In genomic region chr10:67282871-67283270, GRCh38 we compare ENCODE assay signal across 29 cellular contexts.
"Had no signal": no experiment of that assay in that cellular context is flagged by ENCODE, and none has a peak within 500 bp of the region (broad histone marks: within the 10 kb centered on the region; RNA-seq: fewer than 3 reads in every experiment).

No MANE protein-coding gene starts in this region.

- DNase-seq: activated CD4-positive, alpha-beta memory T cell treated with anti-CD3 and anti-CD28 coated beads, Interleukin-2, amount 10 ng/mL, durations not matched to agents 7 days and 5 days; activated CD4-positive, alpha-beta T cell treated with anti-CD3 and anti-CD28 coated beads for 1 hour; activated CD4-positive, alpha-beta T cell treated with anti-CD3 and anti-CD28 coated beads for 4 hours; activated CD4-positive, alpha-beta T cell treated with anti-CD3 and anti-CD28 coated beads, Interleukin-2, amount 10 ng/mL, durations not matched to agents 7 days and 5 days; activated CD4-positive, alpha-beta T cell treated with anti-CD3 and anti-CD28 coated beads, Interleukin-2, amount 50 U/mL, for 4 hours; activated CD8-positive, alpha-beta memory T cell treated with anti-CD3 and anti-CD28 coated beads, Interleukin-2, amount 50 U/mL, for 48 hours; activated gamma-delta T cell; activated naive CD4-positive, alpha-beta T cell; activated naive CD4-positive, alpha-beta T cell treated with anti-CD3 and anti-CD28 coated beads, Interleukin-2, amount 10 ng/mL, durations not matched to agents 7 days and 5 days; activated naive CD8-positive, alpha-beta T cell treated with anti-CD3 and anti-CD28 coated beads, Interleukin-2, amount 10 ng/mL, durations not matched to agents 7 days and 5 days; activated T-cell treated with anti-CD3 and anti-CD28 coated beads for 4 hours; activated T-cell treated with anti-CD3 and anti-CD28 coated beads, Interleukin-2, amount 50 U/mL, for 24 hours; activated T-cell treated with anti-CD3 and anti-CD28 coated beads, Interleukin-2, amount 50 U/mL, for 72 hours; effector CD4-positive, alpha-beta T cell; effector memory CD8-positive, alpha-beta T cell; foreskin fibroblast; glutamatergic neuron; heart left ventricle; T-helper 2 cell had no signal

- H3K9me3 ChIP-seq: ascending aorta, breast epithelium, heart left ventricle had no signal

- H3K36me3 ChIP-seq: ascending aorta, breast epithelium, heart left ventricle had no signal

- H3K27me3 Mint-ChIP-seq: activated CD4-positive, alpha-beta memory T cell treated with anti-CD3 and anti-CD28 coated beads, Interleukin-2, amount 10 ng/mL, durations not matched to agents 7 days and 5 days; activated CD4-positive, alpha-beta T cell treated with anti-CD3 and anti-CD28 coated beads, Interleukin-2, amount 10 ng/mL, durations not matched to agents 7 days and 5 days; activated naive CD4-positive, alpha-beta T cell treated with anti-CD3 and anti-CD28 coated beads, Interleukin-2, amount 10 ng/mL, durations not matched to agents 7 days and 5 days; activated naive CD8-positive, alpha-beta T cell treated with anti-CD3 and anti-CD28 coated beads, Interleukin-2, amount 10 ng/mL, durations not matched to agents 7 days and 5 days; activated T-cell treated with anti-CD3 and anti-CD28 coated beads, Interleukin-2, amount 50 U/mL, for 24 hours; brain; central memory CD8-positive, alpha-beta T cell; dendritic cell treated with granulocyte-macrophage colony-stimulating factor and Interleukin-4, amounts not matched to agents 40 ng/mL and 50 ng/mL, for 4 days; effector memory CD8-positive, alpha-beta T cell had no signal

- H3K4me1 Mint-ChIP-seq: activated CD4-positive, alpha-beta memory T cell treated with anti-CD3 and anti-CD28 coated beads, Interleukin-2, amount 10 ng/mL, durations not matched to agents 7 days and 5 days; activated CD4-positive, alpha-beta T cell treated with anti-CD3 and anti-CD28 coated beads, Interleukin-2, amount 10 ng/mL, durations not matched to agents 7 days and 5 days; activated naive CD4-positive, alpha-beta T cell treated with anti-CD3 and anti-CD28 coated beads, Interleukin-2, amount 10 ng/mL, durations not matched to agents 7 days and 5 days; activated naive CD8-positive, alpha-beta T cell treated with anti-CD3 and anti-CD28 coated beads, Interleukin-2, amount 10 ng/mL, durations not matched to agents 7 days and 5 days; brain; central memory CD8-positive, alpha-beta T cell had no signal

- H3K4me1 ChIP-seq: ascending aorta, breast epithelium had no signal

- H3K9me3 Mint-ChIP-seq: activated CD4-positive, alpha-beta memory T cell treated with anti-CD3 and anti-CD28 coated beads, Interleukin-2, amount 10 ng/mL, durations not matched to agents 7 days and 5 days; activated CD4-positive, alpha-beta T cell treated with anti-CD3 and anti-CD28 coated beads, Interleukin-2, amount 10 ng/mL, durations not matched to agents 7 days and 5 days; activated naive CD4-positive, alpha-beta T cell treated with anti-CD3 and anti-CD28 coated beads, Interleukin-2, amount 10 ng/mL, durations not matched to agents 7 days and 5 days; activated naive CD8-positive, alpha-beta T cell treated with anti-CD3 and anti-CD28 coated beads, Interleukin-2, amount 10 ng/mL, durations not matched to agents 7 days and 5 days; dendritic cell treated with granulocyte-macrophage colony-stimulating factor and Interleukin-4, amounts not matched to agents 40 ng/mL and 50 ng/mL, for 4 days; effector memory CD8-positive, alpha-beta T cell had no signal

- H3K27me3 ChIP-seq: ascending aorta, breast epithelium, heart left ventricle had no signal

- H3K27ac ChIP-seq: ascending aorta, breast epithelium, coronary artery, heart left ventricle had no signal

- H3K4me3 ChIP-seq: ascending aorta, breast epithelium, coronary artery, heart left ventricle had no signal

- FAIRE-seq: endometrium, frontal cortex had no signal

- ATAC-seq: activated naive CD4-positive, alpha-beta T cell treated with anti-CD3 and anti-CD28 coated beads, Interleukin-2, amount 50 U/mL, for 72 hours; activated T-cell treated with anti-CD3 and anti-CD28 coated beads, Interleukin-2, amount 50 U/mL, for 72 hours; effector memory CD8-positive, alpha-beta T cell; esophagus mucosa; heart left ventricle had no signal

- H3K36me3 Mint-ChIP-seq: activated naive CD4-positive, alpha-beta T cell treated with anti-CD3 and anti-CD28 coated beads, Interleukin-2, amount 10 ng/mL, durations not matched to agents 7 days and 5 days; activated naive CD4-positive, alpha-beta T cell treated with anti-CD3 and anti-CD28 coated beads, Interleukin-2, amount 50 U/mL, for 72 hours; activated naive CD8-positive, alpha-beta T cell treated with anti-CD3 and anti-CD28 coated beads, Interleukin-2, amount 10 ng/mL, durations not matched to agents 7 days and 5 days; brain had no signal

- H3K4me3 Mint-ChIP-seq: activated CD4-positive, alpha-beta memory T cell treated with anti-CD3 and anti-CD28 coated beads, Interleukin-2, amount 10 ng/mL, durations not matched to agents 7 days and 5 days; activated CD4-positive, alpha-beta T cell treated with anti-CD3 and anti-CD28 coated beads, Interleukin-2, amount 10 ng/mL, durations not matched to agents 7 days and 5 days; activated naive CD4-positive, alpha-beta T cell treated with anti-CD3 and anti-CD28 coated beads, Interleukin-2, amount 10 ng/mL, durations not matched to agents 7 days and 5 days; activated naive CD8-positive, alpha-beta T cell treated with anti-CD3 and anti-CD28 coated beads, Interleukin-2, amount 10 ng/mL, durations not matched to agents 7 days and 5 days; activated T-cell treated with anti-CD3 and anti-CD28 coated beads, Interleukin-2, amount 50 U/mL, for 24 hours; activated T-cell treated with anti-CD3 and anti-CD28 coated beads, Interleukin-2, amount 50 U/mL, for 72 hours; brain; central memory CD8-positive, alpha-beta T cell; dendritic cell treated with granulocyte-macrophage colony-stimulating factor and Interleukin-4, amounts not matched to agents 40 ng/mL and 50 ng/mL, for 4 days; effector memory CD8-positive, alpha-beta T cell had no signal

- H3K27ac Mint-ChIP-seq: activated CD4-positive, alpha-beta memory T cell treated with anti-CD3 and anti-CD28 coated beads, Interleukin-2, amount 10 ng/mL, durations not matched to agents 7 days and 5 days; activated CD4-positive, alpha-beta T cell treated with anti-CD3 and anti-CD28 coated beads, Interleukin-2, amount 10 ng/mL, durations not matched to agents 7 days and 5 days; activated naive CD4-positive, alpha-beta T cell treated with anti-CD3 and anti-CD28 coated beads, Interleukin-2, amount 10 ng/mL, durations not matched to agents 7 days and 5 days; activated naive CD4-positive, alpha-beta T cell treated with anti-CD3 and anti-CD28 coated beads, Interleukin-2, amount 50 U/mL, for 72 hours; activated naive CD8-positive, alpha-beta T cell treated with anti-CD3 and anti-CD28 coated beads, Interleukin-2, amount 10 ng/mL, durations not matched to agents 7 days and 5 days; activated T-cell treated with anti-CD3 and anti-CD28 coated beads, Interleukin-2, amount 50 U/mL, for 24 hours; activated T-cell treated with anti-CD3 and anti-CD28 coated beads, Interleukin-2, amount 50 U/mL, for 72 hours; brain; dendritic cell treated with granulocyte-macrophage colony-stimulating factor and Interleukin-4, amounts not matched to agents 40 ng/mL and 50 ng/mL, for 4 days; effector memory CD8-positive, alpha-beta T cell had no signal
